Comparison of ENCODE assay signal across 20 cellular contexts in genomic region chr7:71096341-71096740, GRCh38. TPM values are rescaled to one million over a fixed set of nuclear protein-coding genes. Genes with fewer than 3 reads are reported as not detected.
"Had no signal": no experiment of that assay in that cellular context is flagged by ENCODE, and none has a peak within 500 bp of the region (broad histone marks: within the 10 kb centered on the region; RNA-seq: fewer than 3 reads in every experiment).

No MANE protein-coding gene starts in this region.

- DNase-seq: colonic mucosa; dermis blood vessel endothelial cell; foreskin keratinocyte; immature natural killer cell; kidney; left cardiac atrium; left ventricle myocardium superior; mesenchymal stem cell; midbrain; posterior cingulate gyrus; spleen; stimulated activated CD4-positive, alpha-beta T cell treated with anti-CD3 and anti-CD28 coated beads, Interleukin-15, amount 100 ng/mL, for 24 hours; stimulated activated CD4-positive, alpha-beta T cell treated with anti-CD3 and anti-CD28 coated beads, Interleukin-1b, Interleukin-23, amount 100 ng/mL, for 48 hours; stimulated activated CD4-positive, alpha-beta T cell treated with anti-CD3 and anti-CD28 coated beads, Interleukin-4, amount 100 ng/mL, for 4 hours; stimulated activated naive B cell treated with anti-CD40 and anti-IgM and Interleukin-4, amounts not matched to agents 10 μg/mL and 1 μg/mL and 100 μg/mL, for 72 hours; stimulated activated naive CD8-positive, alpha-beta T cell treated with anti-CD3 and anti-CD28 coated beads, Interleukin-15, amount 100 ng/mL, for 72 hours; testis; upper lobe of right lung had no signal

- H3K4me1 Mint-ChIP-seq: immature natural killer cell; stimulated activated naive B cell treated with anti-CD40 and anti-IgM and Interleukin-4, amounts not matched to agents 10 μg/mL and 1 μg/mL and 100 μg/mL, for 72 hours; stimulated activated naive CD8-positive, alpha-beta T cell treated with anti-CD3 and anti-CD28 coated beads, Interleukin-15, amount 100 ng/mL, for 72 hours had no signal

- H3K36me3 Mint-ChIP-seq: immature natural killer cell; natural killer cell treated with Interleukin-12 subunit alpha and Interleukin-12 subunit beta and Interleukin-15 and Interleukin-18, amount 100 ng/mL, for 72 hours; stimulated activated naive B cell treated with anti-CD40 and anti-IgM and Interleukin-4, amounts not matched to agents 10 μg/mL and 1 μg/mL and 100 μg/mL, for 72 hours had no signal

- H3K4me3 Mint-ChIP-seq: immature natural killer cell; natural killer cell treated with Interleukin-12 subunit alpha and Interleukin-12 subunit beta and Interleukin-15 and Interleukin-18, amount 100 ng/mL, for 72 hours; stimulated activated naive B cell treated with anti-CD40 and anti-IgM and Interleukin-4, amounts not matched to agents 10 μg/mL and 1 μg/mL and 100 μg/mL, for 72 hours; stimulated activated naive CD8-positive, alpha-beta T cell treated with anti-CD3 and anti-CD28 coated beads, Interleukin-15, amount 100 ng/mL, for 72 hours had no signal

- H3K27me3 Mint-ChIP-seq: natural killer cell treated with Interleukin-12 subunit alpha and Interleukin-12 subunit beta and Interleukin-15 and Interleukin-18, amount 100 ng/mL, for 72 hours; stimulated activated naive B cell treated with anti-CD40 and anti-IgM and Interleukin-4, amounts not matched to agents 10 μg/mL and 1 μg/mL and 100 μg/mL, for 72 hours; stimulated activated naive CD8-positive, alpha-beta T cell treated with anti-CD3 and anti-CD28 coated beads, Interleukin-15, amount 100 ng/mL, for 72 hours had no signal

- H3K27ac Mint-ChIP-seq: immature natural killer cell; natural killer cell treated with Interleukin-12 subunit alpha and Interleukin-12 subunit beta and Interleukin-15 and Interleukin-18, amount 100 ng/mL, for 72 hours; stimulated activated naive B cell treated with anti-CD40 and anti-IgM and Interleukin-4, amounts not matched to agents 10 μg/mL and 1 μg/mL and 100 μg/mL, for 72 hours; stimulated activated naive CD8-positive, alpha-beta T cell treated with anti-CD3 and anti-CD28 coated beads, Interleukin-15, amount 100 ng/mL, for 72 hours had no signal

RNA-seq across cellular contexts. Expression of gene GALNT17, which starts 35.6 kb away (rescaled TPM):
- total RNA-seq: dermis blood vessel endothelial cell; foreskin keratinocyte; natural killer cell treated with Interleukin-12 subunit alpha and Interleukin-12 subunit beta and Interleukin-15 and Interleukin-18, amount 100 ng/mL, for 72 hours; pulmonary artery endothelial cell had no signal
